Comparison of ENCODE assay signal across 11 cellular contexts in genomic region chr14:32329146-32329545, GRCh38. TPM values are rescaled to one million over a fixed set of nuclear protein-coding genes. Genes with fewer than 3 reads are reported as not detected.
DNase-seq lines count a peak whose midpoint lies in the region; ATAC-seq and TF ChIP-seq lines count a peak whose summit lies in the region.
"Had no signal": no experiment of that assay in that cellular context is flagged by ENCODE, and none has a peak within 500 bp of the region (broad histone marks: within the 10 kb centered on the region; RNA-seq: fewer than 3 reads in every experiment).

AKAP6 (plus strand) TSS chr14:32329298; CDS start chr14:32433494, 104,196 bp downstream.

- no peaks in the 10 kb centered on the region for H3K36me3 Mint-ChIP-seq in activated naive CD4-positive, alpha-beta T cell treated with anti-CD3 and anti-CD28 coated beads for 36 hours (ENCODE audit: low read depth)

- H4K20me1 ChIP-seq in MM.1S (ENCODE audit: insufficient read depth, low read length), result no peaks in the 10 kb centered on the region

- intact Hi-C loops in activated naive CD4-positive, alpha-beta T cell treated with anti-CD3 and anti-CD28 coated beads for 36 hours (cut with micrococcal nuclease), result no loop called here

- peaks cover 3% of the 10 kb centered on the region; the same call in 1 of the 2 replicates for H3F3A ChIP-seq in MM.1S (ENCODE audit: insufficient read depth, low read length)

- no peaks in the 10 kb centered on the region for H3K27me3 Mint-ChIP-seq in activated naive CD4-positive, alpha-beta T cell treated with anti-CD3 and anti-CD28 coated beads for 36 hours (ENCODE audit: low read depth)
- H3K27me3 Mint-ChIP-seq: naive thymus-derived CD8-positive, alpha-beta T cell had no signal

- no peaks in the 10 kb centered on the region for H3K36me3 ChIP-seq in MM.1S (replicated peaks; ENCODE audit: insufficient read depth, low read length)
- no peaks in the 10 kb centered on the region for H3K36me3 ChIP-seq in right atrium auricular region
- H3K36me3 ChIP-seq: upper lobe of left lung had no signal

- H3K27ac Mint-ChIP-seq in activated naive CD4-positive, alpha-beta T cell treated with anti-CD3 and anti-CD28 coated beads for 36 hours, result no peak within 1 kb of the TSS

- H3K9me2 ChIP-seq in MM.1S (replicated peaks; ENCODE audit: insufficient read depth, low read length), result no peaks in the 10 kb centered on the region

- H3K27ac ChIP-seq in MM.1S (ENCODE audit: low read length), result 0 out of 2 replicates have a peak within 1 kb of the TSS, but pooled peaks have one; percentile 10
- H3K27ac ChIP-seq in right atrium auricular region, result no peak within 1 kb of the TSS
- H3K27ac ChIP-seq: upper lobe of left lung had no signal

- TF ChIP-seq CTCF in MM.1S (IDR thresholded peaks at IDR 0.05; ENCODE audit: low read length) (no peak), right atrium auricular region (IDR thresholded peaks at IDR 0.05) (no peak)

- H3K9me3 Mint-ChIP-seq in activated naive CD4-positive, alpha-beta T cell treated with anti-CD3 and anti-CD28 coated beads for 36 hours, result no peaks in the 10 kb centered on the region

- H3K4me3 ChIP-seq in MM.1S (ENCODE audit: low read length) (peak within 1 kb of the TSS; percentile 5; the same call in 1 of the 2 replicates), right atrium auricular region (no peak within 1 kb of the TSS)
- H3K4me3 ChIP-seq: upper lobe of left lung had no signal

- CTCF ChIA-PET in activated naive CD4-positive, alpha-beta T cell treated with anti-CD3 and anti-CD28 coated beads for 36 hours (lab: Charles Lee), result no interaction called here

- no peak for DNase-seq in MM.1S
- DNase-seq in right atrium auricular region (ENCODE audit: low spot score), result no peak
- peak; percentile 92 for DNase-seq in putamen (ENCODE audit: low spot score)
- no peak for DNase-seq in activated naive CD4-positive, alpha-beta T cell treated with anti-CD3 and anti-CD28 coated beads for 36 hours
- DNase-seq in NCI-H1092 (lab: John Stamatoyannopoulos, UW), result no peak
- DNase-seq in activated gamma-delta T cell (lab: John Stamatoyannopoulos, UW), result no peak
- DNase-seq: activated T-cell treated with anti-CD3 and anti-CD28 coated beads, Interleukin-2, amount 50 U/mL, for 4 hours; naive thymus-derived CD8-positive, alpha-beta T cell; upper lobe of left lung had no signal

- H3K79me2 ChIP-seq in MM.1S (ENCODE audit: low read length), result no peaks in the 10 kb centered on the region

- H3K4me1 ChIP-seq in MM.1S (ENCODE audit: low read length) (peaks cover 7% of the 10 kb centered on the region; the same call in 1 of the 2 replicates), right atrium auricular region (no peaks in the 10 kb centered on the region)
- H3K4me1 ChIP-seq: upper lobe of left lung had no signal

- H3K9me3 ChIP-seq in MM.1S (replicated peaks; ENCODE audit: insufficient read depth, low read length) (no peaks in the 10 kb centered on the region), right atrium auricular region (no peaks in the 10 kb centered on the region)
- H3K9me3 ChIP-seq: upper lobe of left lung had no signal

- H3K4me1 Mint-ChIP-seq in activated naive CD4-positive, alpha-beta T cell treated with anti-CD3 and anti-CD28 coated beads for 36 hours (ENCODE audit: low read depth), result peaks cover 2% of the 10 kb centered on the region

- H2AFZ ChIP-seq in MM.1S (ENCODE audit: low read length), result no peak within 1 kb of the TSS

- H3K4me2 ChIP-seq in MM.1S (ENCODE audit: low read depth, low read length), result peak within 1 kb of the TSS; percentile 32; the same call in 1 of the 2 replicates

- H3K9ac ChIP-seq in MM.1S (ENCODE audit: low read length), result no peak within 1 kb of the TSS

- ATAC-seq in SK-N-SH treated with all-trans-retinoic acid at 6 μM for 48 hours (peak; percentile 85), HG02588 (IDR thresholded peaks at IDR 0.05; ENCODE audit: unreplicated experiment) (no peak)
- ATAC-seq: activated T-cell treated with anti-CD3 and anti-CD28 coated beads, Interleukin-2, amount 50 U/mL, for 4 hours; naive thymus-derived CD8-positive, alpha-beta T cell had no signal

- H3K4me3 Mint-ChIP-seq in activated naive CD4-positive, alpha-beta T cell treated with anti-CD3 and anti-CD28 coated beads for 36 hours, result no peak within 1 kb of the TSS
- H3K4me3 Mint-ChIP-seq: activated T-cell treated with anti-CD3 and anti-CD28 coated beads, Interleukin-2, amount 50 U/mL, for 4 hours; naive thymus-derived CD8-positive, alpha-beta T cell had no signal

- H3K27me3 ChIP-seq in MM.1S (replicated peaks; ENCODE audit: insufficient read depth, low read length), result no peaks in the 10 kb centered on the region
- no peaks in the 10 kb centered on the region for H3K27me3 ChIP-seq in right atrium auricular region
- H3K27me3 ChIP-seq: upper lobe of left lung had no signal

TF ChIP-seq in SK-N-SH treated with all-trans-retinoic acid at 6 μM for 48 hours, 23 proteins besides CTCF, POLR2A, EP300 and RAD21:
- no peak for TF ChIP-seq CREB5 (CRISPR knock-in tag; IDR thresholded peaks at IDR 0.05; ENCODE audit: low read depth)
- TF ChIP-seq TOX (CRISPR knock-in tag; IDR thresholded peaks at IDR 0.05; ENCODE audit: borderline replicate concordance), result no peak
- no peak for TF ChIP-seq ZFP30 (CRISPR knock-in tag; IDR thresholded peaks at IDR 0.05)
- no peak for TF ChIP-seq BACH2 (CRISPR knock-in tag; IDR thresholded peaks at IDR 0.05; ENCODE audit: borderline replicate concordance)
- TF ChIP-seq ZNF565 (CRISPR knock-in tag; conservative IDR thresholded peaks at IDR 0.05; ENCODE audit: low read depth), result no peak
- no peak for TF ChIP-seq RARB (CRISPR knock-in tag; IDR thresholded peaks at IDR 0.05)
- TF ChIP-seq TSHZ2 (CRISPR knock-in tag; IDR thresholded peaks at IDR 0.05), result no peak
- no peak for TF ChIP-seq POU6F1 (CRISPR knock-in tag; IDR thresholded peaks at IDR 0.05; ENCODE audit: borderline replicate concordance, low read depth)

RNA-seq across cellular contexts. Expression of gene AKAP6, which starts in this region (rescaled TPM):
- total RNA-seq in right atrium auricular region, result 100 to 1,000 TPM; 112 to 117 TPM
- total RNA-seq in activated naive CD4-positive, alpha-beta T cell treated with anti-CD3 and anti-CD28 coated beads for 36 hours, result 1 to 10 TPM; 2.0 to 2.4 TPM

Comparison
In these comparisons a context has a peak if more than half of its experiments do, and no peak if none do; other contexts are left out.
1. RNA of gene AKAP6 (total RNA-seq): 112 to 117 TPM in right atrium auricular region; 2.0 to 2.4 TPM in activated naive CD4-positive, alpha-beta T cell treated with anti-CD3 and anti-CD28 coated beads for 36 hours; every median in the first group is over 10 times any median in the second.